ENCODE assay signal across 25 cellular contexts in the genomic region with DNA sequence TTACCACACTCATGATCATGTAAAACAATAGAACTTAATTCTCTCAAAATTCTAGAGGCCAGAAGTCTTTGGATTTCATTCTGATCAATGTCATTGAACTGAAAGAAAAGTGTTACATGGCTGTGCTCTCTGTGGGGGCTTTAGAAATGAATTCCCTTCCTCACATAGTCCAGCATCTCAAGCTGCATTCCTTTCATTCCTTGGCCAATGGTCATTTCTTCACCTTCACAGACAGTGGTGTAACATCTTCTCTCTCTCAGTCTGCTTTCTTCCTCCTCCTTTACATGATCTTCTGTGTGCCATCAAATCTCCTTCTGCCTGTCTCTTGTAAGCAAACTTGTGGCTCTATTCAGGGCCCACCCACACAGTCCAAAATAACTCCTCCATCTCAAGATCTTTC.
"Had no signal": no experiment of that assay in that cellular context is flagged by ENCODE, and none has a peak within 500 bp of the region (broad histone marks: within the 10 kb centered on the region; RNA-seq: fewer than 3 reads in every experiment).

No MANE protein-coding gene starts in this region.

- ATAC-seq: activated CD4-positive, alpha-beta T cell treated with anti-CD3 and anti-CD28 coated beads for 36 hours; activated T-cell treated with anti-CD3 and anti-CD28 coated beads, Interleukin-2, amount 50 U/mL, for 4 hours; esophagus mucosa; left lobe of liver; lower lobe of right lung; natural killer cell treated with Interleukin-12 subunit alpha and Interleukin-12 subunit beta and Interleukin-15 and Interleukin-18, amount 100 ng/mL, for 72 hours; T-helper 17 cell; upper lobe of right lung had no signal

- H3K27me3 ChIP-seq: spleen, thyroid gland, upper lobe of right lung had no signal

- H3K4me3 ChIP-seq: lower lobe of right lung, spleen, thyroid gland, upper lobe of right lung had no signal

- H3K4me1 ChIP-seq: lower lobe of right lung, spleen, thyroid gland, upper lobe of right lung had no signal

- H3K36me3 ChIP-seq: lower lobe of right lung, spleen, thyroid gland, upper lobe of right lung had no signal

- H3K27ac ChIP-seq: lower lobe of right lung, spleen, thyroid gland, upper lobe of right lung had no signal

- DNase-seq: activated B cell treated with CpG ODN at 0.5 μM for 24 hours; activated CD4-positive, alpha-beta T cell treated with anti-CD3 and anti-CD28 coated beads for 36 hours; activated CD4-positive, alpha-beta T cell treated with anti-CD3 and anti-CD28 coated beads, Interleukin-2, amount 50 U/mL, for 4 hours; activated CD8-positive, alpha-beta memory T cell treated with anti-CD3 and anti-CD28 coated beads, Interleukin-2, amount 50 U/mL, for 48 hours; activated naive CD4-positive, alpha-beta T cell treated with Interleukin-2 at 50 U/mL for 16 hours; activated naive CD8-positive, alpha-beta T cell treated with anti-CD3 and anti-CD28 coated beads for 36 hours; activated T-cell treated with anti-CD3 and anti-CD28 coated beads, Interleukin-2, amount 50 U/mL, for 4 hours; amniotic stem cell; effector CD4-positive, alpha-beta T cell; foreskin melanocyte; glutamatergic neuron; hippocampal formation; lower lobe of right lung; spleen; stimulated activated CD4-positive, alpha-beta T cell treated with anti-CD3 and anti-CD28 coated beads, Interleukin-4, amount 100 ng/mL, for 24 hours; substantia nigra; SW 1271; T-helper 17 cell; thyroid gland; upper lobe of right lung had no signal

- H3K9me3 ChIP-seq: thyroid gland, upper lobe of right lung had no signal

- FAIRE-seq: endothelial cell of umbilical vein, keratinocyte had no signal
